In the genomic region with DNA sequence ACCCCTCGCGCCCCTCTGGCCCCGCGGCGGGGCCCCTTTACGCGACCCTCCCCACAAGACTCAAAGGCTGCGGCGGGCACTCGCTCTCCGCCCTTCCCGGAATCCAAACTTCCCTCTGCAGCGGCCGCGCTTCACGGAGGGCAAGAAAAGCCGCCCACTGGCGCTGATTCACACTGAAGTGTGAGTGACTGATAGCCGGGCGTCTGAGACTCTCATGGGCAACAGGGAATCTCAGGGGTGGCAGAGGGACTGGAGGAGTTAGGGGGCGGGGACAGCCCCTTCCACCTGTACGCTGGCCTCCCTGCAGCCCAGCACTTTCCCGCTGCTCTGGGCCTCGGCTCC, we compare ENCODE assay signal across 8 cellular contexts. TPM values are rescaled to one million over a fixed set of nuclear protein-coding genes. Genes with fewer than 3 reads are reported as not detected.
DNase-seq lines count a peak whose midpoint lies in the region; ATAC-seq and TF ChIP-seq lines count a peak whose summit lies in the region.

No MANE protein-coding gene starts in this region.

- CTCF ChIA-PET in A673 (lab: Charles Lee): no interaction called here
- CTCF ChIA-PET in activated CD8-positive, alpha-beta T cell treated with anti-CD3 and anti-CD28 coated beads for 36 hours (lab: Charles Lee): no interaction called here

- H3K4me1 ChIP-seq in A673 (ENCODE audit: insufficient read depth, low read length, poor library complexity, severe bottlenecking) (peaks cover 21% of the 10 kb centered on the region), neutrophil (ENCODE audit: control insufficient read depth in 1 of 2, insufficient read depth in 1 of 2, low read depth in 1 of 2, low read length in 1 of 2) (peaks cover 76 to 77% of the 10 kb centered on the region in 2 experiments)

- no peaks in the 10 kb centered on the region for H3K36me3 Mint-ChIP-seq in activated CD8-positive, alpha-beta T cell treated with anti-CD3 and anti-CD28 coated beads for 36 hours (ENCODE audit: low read depth)

- H3K9me3 ChIP-seq in A673 (ENCODE audit: low read depth, low read length, poor library complexity, severe bottlenecking): no peaks in the 10 kb centered on the region
- H3K9me3 ChIP-seq in neutrophil: no peaks in the 10 kb centered on the region

- POLR2A ChIA-PET in A673 (lab: Charles Lee; ENCODE audit: low non-redundant PET): interaction anchor here (0.6 kb wide), 1 partner anchor 151 kb away, joined by 4 read pairs; no protein-coding TSS in a partner anchor
- POLR2A ChIA-PET in activated CD8-positive, alpha-beta T cell treated with anti-CD3 and anti-CD28 coated beads for 36 hours (lab: Charles Lee): interaction anchor here (1.0 to 2.0 kb wide), 4 partner anchors 7 to 25 kb away, joined by 4 to 5 read pairs (median 4); no protein-coding TSS in a partner anchor

- no peaks in the 10 kb centered on the region for H3K36me3 ChIP-seq in A673 (ENCODE audit: insufficient read depth, low read length, poor library complexity, severe bottlenecking)
- peaks cover 18% of the 10 kb centered on the region for H3K36me3 ChIP-seq in neutrophil

- H3K4me3 ChIP-seq in A673 (ENCODE audit: low read depth, low read length, poor library complexity, severe bottlenecking): peak overlapping the region; percentile 50
- peak overlapping the region; percentile 80 to 92 for H3K4me3 ChIP-seq in neutrophil (ENCODE audit: low read depth in 1 of 2, low read length in 1 of 2)

- BruUV-seq in A673 (replicated peaks; lab: Mats Ljungman, UMichigan): no TSS peak

- H3K4me1 Mint-ChIP-seq in activated CD8-positive, alpha-beta T cell treated with anti-CD3 and anti-CD28 coated beads for 36 hours (ENCODE audit: low read depth): peaks cover 46% of the 10 kb centered on the region

- H3K9me3 Mint-ChIP-seq in activated CD8-positive, alpha-beta T cell treated with anti-CD3 and anti-CD28 coated beads for 36 hours: no peaks in the 10 kb centered on the region

- H3K27ac ChIP-seq in A673 (ENCODE audit: low read depth, low read length, poor library complexity, severe bottlenecking) (no peak overlapping the region), neutrophil (peak overlapping the region; percentile 98)

- peak overlapping the region; percentile 78 for H3K27ac Mint-ChIP-seq in activated CD8-positive, alpha-beta T cell treated with anti-CD3 and anti-CD28 coated beads for 36 hours

- DNase-seq in A673 (ENCODE audit: low spot score): peak; percentile 42
- peak in 53 of 76 experiments; percentile 1 to 66 (median 42) for DNase-seq in HUDEP-2 (lab: John Stamatoyannopoulos, UW; ENCODE audit: unreplicated experiment in 76 of 76)
- peak; percentile 78 for DNase-seq in activated CD8-positive, alpha-beta T cell treated with anti-CD3 and anti-CD28 coated beads for 36 hours
- DNase-seq in fibroblast of peridontal ligament (ENCODE audit: extremely low read depth): peak; percentile 32

- no peaks in the 10 kb centered on the region for H3K27me3 Mint-ChIP-seq in activated CD8-positive, alpha-beta T cell treated with anti-CD3 and anti-CD28 coated beads for 36 hours

- intact Hi-C loops in A673 (cut with micrococcal nuclease; ENCODE audit: unreplicated experiment): no loop called here
- intact Hi-C loops in activated CD8-positive, alpha-beta T cell treated with anti-CD3 and anti-CD28 coated beads for 36 hours (cut with micrococcal nuclease): no loop called here

- peak overlapping the region; percentile 77 for H3K4me3 Mint-ChIP-seq in activated CD8-positive, alpha-beta T cell treated with anti-CD3 and anti-CD28 coated beads for 36 hours

- peak; percentile 22 for ATAC-seq in activated CD8-positive, alpha-beta T cell treated with anti-CD3 and anti-CD28 coated beads for 36 hours
- no peak for ATAC-seq in HG03280 (IDR thresholded peaks at IDR 0.05; ENCODE audit: unreplicated experiment)
- no peak for ATAC-seq in GM18867 (IDR thresholded peaks at IDR 0.05; ENCODE audit: unreplicated experiment)
- no peak for ATAC-seq in HG03460 (IDR thresholded peaks at IDR 0.05; ENCODE audit: unreplicated experiment)

- no peak for TF ChIP-seq CTCF in A673 (conservative IDR thresholded peaks at IDR 0.05; ENCODE audit: low read depth, low read length)
- TF ChIP-seq CTCF in activated CD8-positive, alpha-beta T cell treated with anti-CD3 and anti-CD28 coated beads for 36 hours (IDR thresholded peaks at IDR 0.05): no peak
- no peak for TF ChIP-seq CTCF in neutrophil (IDR thresholded peaks at IDR 0.05)

- no peaks in the 10 kb centered on the region for H3K27me3 ChIP-seq in A673 (replicated peaks; ENCODE audit: insufficient read depth, low read depth, low read length, poor library complexity)
- no peaks in the 10 kb centered on the region for H3K27me3 ChIP-seq in neutrophil

RNA-seq across cellular contexts. Expression of gene SH3BP2, which starts 0.7 kb away (rescaled TPM):
- 34.4 and 37.7 TPM in 2 replicates for total RNA-seq in A673 (2021)
- total RNA-seq in activated CD8-positive, alpha-beta T cell treated with anti-CD3 and anti-CD28 coated beads for 36 hours: 10 to 100 TPM; 54.8 to 59.0 TPM

RNA-seq across cellular contexts. Expression of gene TNIP2, which starts 37.4 kb away (rescaled TPM):
- 31.9 and 32.5 TPM in 2 replicates for total RNA-seq in A673 (2021)
- total RNA-seq in activated CD8-positive, alpha-beta T cell treated with anti-CD3 and anti-CD28 coated beads for 36 hours: 10 to 100 TPM; 46.1 to 48.1 TPM

RNA-seq across cellular contexts. Expression of gene ADD1, which starts 50.1 kb away (rescaled TPM):
- total RNA-seq in A673 (2021): 232 and 237 TPM in 2 replicates
- total RNA-seq in activated CD8-positive, alpha-beta T cell treated with anti-CD3 and anti-CD28 coated beads for 36 hours: 100 to 1,000 TPM; 149 to 154 TPM
